Comparison of ENCODE assay signal across 17 cellular contexts in the genomic region with DNA sequence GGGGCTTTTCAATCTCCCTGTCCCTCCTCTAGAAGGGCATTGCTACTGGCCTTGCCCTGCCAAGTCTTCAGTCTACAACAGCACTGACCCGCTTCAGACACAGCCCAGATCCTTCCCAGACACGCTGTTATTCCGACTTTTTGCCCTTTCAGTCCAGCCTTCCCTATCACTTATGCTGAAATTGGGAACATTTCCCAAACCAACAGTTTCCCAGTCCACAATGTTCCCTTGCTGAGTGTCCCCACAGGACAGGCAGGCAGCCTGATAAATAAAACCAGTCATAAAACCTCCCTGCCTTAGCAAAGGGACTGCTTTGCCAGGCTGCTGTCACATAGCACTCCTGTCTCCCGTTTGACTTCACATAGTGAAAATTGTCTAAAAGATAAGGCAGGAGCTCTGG. TPM values are rescaled to one million over a fixed set of nuclear protein-coding genes. Genes with fewer than 3 reads are reported as not detected.
DNase-seq lines count a peak whose midpoint lies in the region; ATAC-seq, FAIRE-seq and TF ChIP-seq lines count a peak whose summit lies in the region.
"Had no signal": no experiment of that assay in that cellular context is flagged by ENCODE, and none has a peak within 500 bp of the region (broad histone marks: within the 10 kb centered on the region; RNA-seq: fewer than 3 reads in every experiment).

No MANE protein-coding gene starts in this region.

- peak; percentile 90 for ATAC-seq in Right ventricle myocardium superior (ENCODE audit: poor library complexity)
- ATAC-seq in left lung, result peak; percentile 34
- peak; percentile 62 for ATAC-seq in upper lobe of right lung
- ATAC-seq in HG03432 (IDR thresholded peaks at IDR 0.05; ENCODE audit: unreplicated experiment), result no peak
- ATAC-seq: Panc1 had no signal

- H3K4me1 ChIP-seq in left lung, result no peaks in the 10 kb centered on the region
- no peaks in the 10 kb centered on the region for H3K4me1 ChIP-seq in upper lobe of right lung
- no peaks in the 10 kb centered on the region for H3K4me1 ChIP-seq in BE2C

- DNase-seq in Right ventricle myocardium superior, result peak; percentile 58
- no peak for DNase-seq in left lung
- no peak for DNase-seq in upper lobe of right lung
- no peak for DNase-seq in RCC 7860 (ENCODE audit: low spot score)
- DNase-seq in BE2C, result no peak
- DNase-seq: DND-41, H9, Kasumi-1, MM.1S, NCI-H1092 treated with DMSO at 0.1 percent for 48 hours, NCI-H146, NCI-H2081 treated with DMSO at 0.1 percent for 48 hours, NCI-H446 treated with DMSO at 0.1 percent for 48 hours had no signal

- H3K4me3 ChIP-seq in left lung (no peak overlapping the region), upper lobe of right lung (no peak overlapping the region), BE2C (ENCODE audit: low read depth, low read length) (no peak overlapping the region)

- intact Hi-C loops in Right ventricle myocardium superior (cut with DNase I) (no loop called here), left lung (cut with DNase I) (no loop called here), upper lobe of right lung (cut with DNase I) (no loop called here)

- H3K27ac ChIP-seq in VCaP (peak overlapping the region; percentile 51), left lung (no peak overlapping the region), upper lobe of right lung (no peak overlapping the region)

- no peak for FAIRE-seq in RCC 7860 (lab: Jason Lieb, UNC)
- FAIRE-seq: G401.6 had no signal

- H3K36me3 ChIP-seq in left lung (no peaks in the 10 kb centered on the region), upper lobe of right lung (no peaks in the 10 kb centered on the region), BE2C (no peaks in the 10 kb centered on the region)

- TF ChIP-seq CTCF in VCaP (conservative IDR thresholded peaks at IDR 0.05) (no peak), left lung (IDR thresholded peaks at IDR 0.05) (no peak), upper lobe of right lung (IDR thresholded peaks at IDR 0.05) (no peak), BE2C (IDR thresholded peaks at IDR 0.05; ENCODE audit: low read depth, low read length) (no peak)

- H3K9me3 ChIP-seq in left lung, result peaks cover 0 to 2% of the 10 kb centered on the region in 2 donors
- no peaks in the 10 kb centered on the region for H3K9me3 ChIP-seq in upper lobe of right lung
- no peaks in the 10 kb centered on the region for H3K9me3 ChIP-seq in BE2C

- H3K27me3 ChIP-seq in left lung (no peaks in the 10 kb centered on the region), upper lobe of right lung (no peaks in the 10 kb centered on the region), BE2C (no peaks in the 10 kb centered on the region)

RNA-seq across cellular contexts. Expression of a gene that starts 43.5 kb away (rescaled TPM):
- not detected for total RNA-seq in Right ventricle myocardium superior
- not detected for total RNA-seq in left lung
- total RNA-seq in upper lobe of right lung, result not detected
- not detected for polyA plus RNA-seq in BE2C (2012; ENCODE audit: insufficient read depth, insufficient read length, low read depth)
- total RNA-seq: H9 had no signal

RNA-seq across cellular contexts. Expression of a gene that starts 49.0 kb away (rescaled TPM):
- 0.16 TPM for total RNA-seq in Right ventricle myocardium superior
- total RNA-seq in left lung, result under 1 TPM; 0.29 to 0.38 TPM
- 0.20 TPM for total RNA-seq in upper lobe of right lung
- polyA plus RNA-seq in BE2C (2012; ENCODE audit: insufficient read depth, insufficient read length, low read depth), result not detected
